8 cellular contexts compared by ENCODE assay signal in genomic region chr10:79266092-79266491, GRCh38.
DNase-seq lines count a peak whose midpoint lies in the region; ATAC-seq and TF ChIP-seq lines count a peak whose summit lies in the region.

No MANE protein-coding gene starts in this region.

- CTCF ChIA-PET in CD8-positive, alpha-beta T cell (lab: Charles Lee), result interaction anchor here (0.7 to 0.8 kb wide), 2 partner anchors 24 to 201 kb away, joined by 3 to 4 read pairs; no protein-coding TSS in a partner anchor

- no peaks in the 10 kb centered on the region for H3K9me3 Mint-ChIP-seq in CD8-positive, alpha-beta T cell
- no peaks in the 10 kb centered on the region for H3K9me3 Mint-ChIP-seq in endothelial cell (ENCODE audit: unreplicated experiment)
- H3K9me3 Mint-ChIP-seq in stimulated activated effector memory CD8-positive, alpha-beta T cell treated with anti-CD3 and anti-CD28 coated beads, Interleukin-12 subunit alpha, Interleukin-12 subunit beta, amount 100 ng/mL, for 72 hours, result no peaks in the 10 kb centered on the region

- H3K36me3 Mint-ChIP-seq in CD8-positive, alpha-beta T cell, result peaks cover 2% of the 10 kb centered on the region
- peaks cover 24% of the 10 kb centered on the region for H3K36me3 Mint-ChIP-seq in endothelial cell (ENCODE audit: low read depth, unreplicated experiment)
- H3K36me3 Mint-ChIP-seq in stimulated activated effector memory CD8-positive, alpha-beta T cell treated with anti-CD3 and anti-CD28 coated beads, Interleukin-12 subunit alpha, Interleukin-12 subunit beta, amount 100 ng/mL, for 72 hours, result peaks cover 52% of the 10 kb centered on the region

- H3K27ac Mint-ChIP-seq in CD8-positive, alpha-beta T cell, result peak overlapping the region; percentile 49
- H3K27ac Mint-ChIP-seq in endothelial cell (ENCODE audit: unreplicated experiment), result peak overlapping the region; percentile 73
- H3K27ac Mint-ChIP-seq in stimulated activated effector memory CD8-positive, alpha-beta T cell treated with anti-CD3 and anti-CD28 coated beads, Interleukin-12 subunit alpha, Interleukin-12 subunit beta, amount 100 ng/mL, for 72 hours, result peak overlapping the region; percentile 93

- POLR2A ChIA-PET in CD8-positive, alpha-beta T cell (lab: Charles Lee), result no interaction called here

- no peaks in the 10 kb centered on the region for H3K9me3 ChIP-seq in CD8-positive, alpha-beta T cell (ENCODE audit: low read length)
- H3K9me3 ChIP-seq in HUES48 (ENCODE audit: control insufficient read depth, insufficient read depth, low read length), result no peaks in the 10 kb centered on the region

- no peak overlapping the region for H3K9ac ChIP-seq in HUES48 (ENCODE audit: low read depth, low read length)

- intact Hi-C loops in CD8-positive, alpha-beta T cell (cut with DNase I, micrococcal nuclease), result no loop called here

- H3K4me1 ChIP-seq in CD8-positive, alpha-beta T cell (ENCODE audit: insufficient read depth, low read length), result peaks cover 16% of the 10 kb centered on the region
- peaks cover 8% of the 10 kb centered on the region; the same call in 1 of the 2 replicates for H3K4me1 ChIP-seq in HUES48 (ENCODE audit: control insufficient read depth, insufficient read depth, low read length)

- H3K36me3 ChIP-seq in CD8-positive, alpha-beta T cell (ENCODE audit: insufficient read depth, low read length), result no peaks in the 10 kb centered on the region
- peaks cover 4% of the 10 kb centered on the region; the same call in 1 of the 2 replicates for H3K36me3 ChIP-seq in HUES48 (ENCODE audit: control insufficient read depth, insufficient read depth, low read length)

- ATAC-seq in CD8-positive, alpha-beta T cell, result peak; percentile 29
- peak; percentile 36 for ATAC-seq in GM21390 (IDR thresholded peaks at IDR 0.05; ENCODE audit: unreplicated experiment)
- ATAC-seq in stimulated activated effector memory CD8-positive, alpha-beta T cell treated with anti-CD3 and anti-CD28 coated beads, Interleukin-12 subunit alpha, Interleukin-12 subunit beta, amount 100 ng/mL, for 72 hours, result peak; percentile 71

- no peak overlapping the region for H3K27ac ChIP-seq in CD8-positive, alpha-beta T cell (ENCODE audit: low read depth, low read length)
- peak overlapping the region; percentile 38 for H3K27ac ChIP-seq in HUES48 (ENCODE audit: low read depth, low read length)

- no peak overlapping the region for H3K4me3 Mint-ChIP-seq in CD8-positive, alpha-beta T cell
- H3K4me3 Mint-ChIP-seq in endothelial cell (ENCODE audit: unreplicated experiment), result peak overlapping the region; percentile 22
- H3K4me3 Mint-ChIP-seq in stimulated activated effector memory CD8-positive, alpha-beta T cell treated with anti-CD3 and anti-CD28 coated beads, Interleukin-12 subunit alpha, Interleukin-12 subunit beta, amount 100 ng/mL, for 72 hours, result peak overlapping the region; percentile 64

- no peaks in the 10 kb centered on the region for H3K27me3 ChIP-seq in CD8-positive, alpha-beta T cell (ENCODE audit: insufficient read depth, low read length)
- H3K27me3 ChIP-seq in HUES48 (ENCODE audit: control insufficient read depth, insufficient read depth, low read length), result no peaks in the 10 kb centered on the region

- H3K27me3 Mint-ChIP-seq in CD8-positive, alpha-beta T cell (ENCODE audit: low read depth), result no peaks in the 10 kb centered on the region
- peaks cover 28% of the 10 kb centered on the region for H3K27me3 Mint-ChIP-seq in endothelial cell (ENCODE audit: unreplicated experiment)

- peaks cover 24% of the 10 kb centered on the region for H3K4me1 Mint-ChIP-seq in CD8-positive, alpha-beta T cell (ENCODE audit: low read depth)
- peaks cover 56% of the 10 kb centered on the region for H3K4me1 Mint-ChIP-seq in endothelial cell (ENCODE audit: unreplicated experiment)
- peaks cover 80% of the 10 kb centered on the region for H3K4me1 Mint-ChIP-seq in stimulated activated effector memory CD8-positive, alpha-beta T cell treated with anti-CD3 and anti-CD28 coated beads, Interleukin-12 subunit alpha, Interleukin-12 subunit beta, amount 100 ng/mL, for 72 hours

- no peak overlapping the region for H3K4me3 ChIP-seq in CD8-positive, alpha-beta T cell (ENCODE audit: low read depth, low read length)
- no peak overlapping the region for H3K4me3 ChIP-seq in HUES48 (ENCODE audit: low read depth, low read length)

- no peak for DNase-seq in CD8-positive, alpha-beta T cell
- DNase-seq in endothelial cell (ENCODE audit: low spot score) (no peak), OCI-M2 (lab: John Stamatoyannopoulos, UW; ENCODE audit: unreplicated experiment) (no peak), inferior parietal cortex (ENCODE audit: extremely low spot score) (no peak), medulla oblongata (ENCODE audit: extremely low spot score) (no peak)
- peak in 1 of 2 donors; percentile 70 for DNase-seq in stimulated activated effector memory CD8-positive, alpha-beta T cell treated with anti-CD3 and anti-CD28 coated beads, Interleukin-12 subunit alpha, Interleukin-12 subunit beta, amount 100 ng/mL, for 72 hours (ENCODE audit: low spot score in 2 of 2)

- TF ChIP-seq CTCF in CD8-positive, alpha-beta T cell (IDR thresholded peaks at IDR 0.05), result no peak
- TF ChIP-seq CTCF in endothelial cell (IDR thresholded peaks at IDR 0.05; ENCODE audit: unreplicated experiment), result no peak
